ENCODE assay signal across 14 cellular contexts in genomic region chr15:41024141-41024540, GRCh38.
DNase-seq lines count a peak whose midpoint lies in the region; ATAC-seq and TF ChIP-seq lines count a peak whose summit lies in the region.
"Had no signal": no experiment of that assay in that cellular context is flagged by ENCODE, and none has a peak within 500 bp of the region (broad histone marks: within the 10 kb centered on the region; RNA-seq: fewer than 3 reads in every experiment).

No MANE protein-coding gene starts in this region.

- no peak overlapping the region for H2AFZ ChIP-seq in IMR-90 (replicated peaks; ENCODE audit: low read length, poor library complexity)

- dilution Hi-C loops in IMR-90 (cut with HindIII; ENCODE audit: low sequenced_read_pairs, unreplicated experiment) = no loop called here

- intact Hi-C loops in IMR-90 (cut with micrococcal nuclease) = loop anchor here (2.0 to 5.0 kb wide), 2 partner anchors 82 to 161 kb away; no protein-coding TSS in a partner anchor
- intact Hi-C loops in esophagus muscularis mucosa (cut with DNase I) = no loop called here
- intact Hi-C loops in upper lobe of right lung (cut with DNase I) = loop anchor here (5.0 kb wide), 1 partner anchor 122 kb away; no protein-coding TSS in a partner anchor

- H3K4me3 ChIP-seq in IMR-90 (ENCODE audit: insufficient read depth, low read depth, low read length) (no peak overlapping the region), esophagus muscularis mucosa (peak overlapping the region in 2 of 4 donors; percentile 4 to 5), muscle layer of duodenum (ENCODE audit: low read depth in 1 of 2, low read length in 2 of 2) (no peak overlapping the region), upper lobe of right lung (no peak overlapping the region)

- H3K27me3 ChIP-seq in IMR-90 (ENCODE audit: control insufficient read depth, insufficient read depth, low read length) = no peaks in the 10 kb centered on the region
- H3K27me3 ChIP-seq in esophagus muscularis mucosa = no peaks in the 10 kb centered on the region
- H3K27me3 ChIP-seq in muscle layer of duodenum (ENCODE audit: low read depth, low read length) = no peaks in the 10 kb centered on the region
- no peaks in the 10 kb centered on the region for H3K27me3 ChIP-seq in upper lobe of right lung

- H3K27ac ChIP-seq in IMR-90 (ENCODE audit: insufficient read depth, low read length) (peak overlapping the region; percentile 72; the same call in 1 of the 2 replicates), esophagus muscularis mucosa (replicated peaks in 1 of 4) (peak overlapping the region; percentile 67 to 73 (median 70)), muscle layer of duodenum (ENCODE audit: low read length) (peak overlapping the region; percentile 76), upper lobe of right lung (peak overlapping the region; percentile 43)

- H3K9me1 ChIP-seq in IMR-90 (ENCODE audit: insufficient read depth, low read length) = no peaks in the 10 kb centered on the region

- TF ChIP-seq CTCF in IMR-90 (conservative IDR thresholded peaks at IDR 0.05; ENCODE audit: low read depth, low read length) (no peak), esophagus muscularis mucosa (IDR thresholded peaks at IDR 0.05) (peak in 1 of 3 experiments; percentile 6), upper lobe of right lung (IDR thresholded peaks at IDR 0.05) (no peak)

- H3K18ac ChIP-seq in IMR-90 (ENCODE audit: low read depth, low read length) = peak overlapping the region; percentile 27

- WGBS in IMR-90 (ENCODE audit: extremely low coverage in 2 of 2, insufficient read length in 1 of 2), 2 experiments = 5% methylated on average over 4 of the region's 4 CpGs; no CpG with 5 or more reads in 1 of the 2 experiments
- 24% methylated on average over 4 of the region's 4 CpGs for WGBS in esophagus muscularis mucosa

- CTCF ChIA-PET in IMR-90 (lab: Yijun Ruan, JAX) = interaction anchor here (0.9 to 1.0 kb wide), 3 partner anchors 12 to 94 kb away, joined by 3 to 4 read pairs (median 3); no protein-coding TSS in a partner anchor

- H3K36me3 ChIP-seq in IMR-90 (ENCODE audit: control insufficient read depth, insufficient read depth, low read length) (peaks cover 5% of the 10 kb centered on the region), esophagus muscularis mucosa (peaks cover 0 to 46% (median 28%) of the 10 kb centered on the region in 4 donors), muscle layer of duodenum (ENCODE audit: control insufficient read depth in 1 of 2, insufficient read depth in 2 of 2, low read length in 2 of 2) (peaks cover 17 to 40% of the 10 kb centered on the region in 2 donors), upper lobe of right lung (peaks cover 50% of the 10 kb centered on the region)

- peak overlapping the region; percentile 17 for H3K9ac ChIP-seq in IMR-90 (ENCODE audit: low read depth, low read length)

- DNase-seq in IMR-90 (peak; percentile 92), esophagus muscularis mucosa (ENCODE audit: extremely low spot score) (no peak), upper lobe of right lung (no peak)
- no peak for DNase-seq in activated CD4-positive, alpha-beta T cell treated with anti-CD3 and anti-CD28 coated beads, Interleukin-2, amount 50 U/mL, for 1 hour
- DNase-seq in stimulated activated CD4-positive, alpha-beta T cell treated with anti-CD3 and anti-CD28 coated beads, Interleukin-15, amount 100 ng/mL, for 24 hours = no peak
- DNase-seq: amygdala; DMS153; endodermal cell; natural killer cell; stimulated activated CD4-positive, alpha-beta T cell treated with anti-CD3 and anti-CD28 coated beads, Interleukin-2, amount 100 ng/mL, for 24 hours; T1000 had no signal

- 0 out of 2 replicates have a peak overlapping the region, but pooled peaks have one; percentile 2 for H2BK20ac ChIP-seq in IMR-90 (ENCODE audit: low read depth, low read length)

- no peak overlapping the region for H2BK15ac ChIP-seq in IMR-90 (ENCODE audit: low read depth, low read length)

- H3K9me3 ChIP-seq in IMR-90 (ENCODE audit: control insufficient read depth, insufficient read depth, low read length) = no peaks in the 10 kb centered on the region
- no peaks in the 10 kb centered on the region for H3K9me3 ChIP-seq in esophagus muscularis mucosa
- H3K9me3 ChIP-seq in muscle layer of duodenum (ENCODE audit: control insufficient read depth in 1 of 2, low read length in 2 of 2) = no peaks in the 10 kb centered on the region
- H3K9me3 ChIP-seq in upper lobe of right lung = no peaks in the 10 kb centered on the region

- ATAC-seq in IMR-90 (ENCODE audit: low read depth) (peak; percentile 88), upper lobe of right lung (peak; percentile 37), GM19455 (IDR thresholded peaks at IDR 0.05; ENCODE audit: unreplicated experiment) (no peak)
- ATAC-seq: natural killer cell; stimulated activated memory B cell treated with anti-CD40 and anti-IgM and Interleukin-4, amounts not matched to agents 10 μg/mL and 1 μg/mL and 100 μg/mL, for 72 hours had no signal

- no peak overlapping the region for H3K23ac ChIP-seq in IMR-90 (ENCODE audit: low read depth, low read length)

- H3K4ac ChIP-seq in IMR-90 (ENCODE audit: low read depth, low read length) = peak overlapping the region; percentile 3

- H2BK5ac ChIP-seq in IMR-90 (ENCODE audit: low read depth, low read length, poor library complexity, severe bottlenecking) = peak overlapping the region; percentile 87

- H4K20me1 ChIP-seq in IMR-90 (ENCODE audit: insufficient read depth, low read length) = no peaks in the 10 kb centered on the region

- H3K4me2 ChIP-seq in IMR-90 (ENCODE audit: low read depth, low read length) = peak overlapping the region; percentile 40

- no peak for TF ChIP-seq EP300 in esophagus muscularis mucosa (IDR thresholded peaks at IDR 0.05)

- in situ Hi-C loops in IMR-90 (cut with MboI; ENCODE audit: low sequenced_read_pairs) = loop anchor here (5.0 to 10.0 kb wide), 2 partner anchors 82 to 119 kb away; no protein-coding TSS in a partner anchor

- H3K4me1 ChIP-seq in IMR-90 (ENCODE audit: control insufficient read depth, insufficient read depth, low read length) (peaks cover 9% of the 10 kb centered on the region), esophagus muscularis mucosa (peaks cover 8 to 53% (median 44%) of the 10 kb centered on the region in 4 donors), muscle layer of duodenum (ENCODE audit: control insufficient read depth in 1 of 2, insufficient read depth in 2 of 2, low read length in 2 of 2) (peaks cover 0 to 19% of the 10 kb centered on the region in 2 donors), upper lobe of right lung (peaks cover 30% of the 10 kb centered on the region)

- peak overlapping the region; percentile 2; the same call in 1 of the 2 replicates for H3K14ac ChIP-seq in IMR-90 (replicated peaks; ENCODE audit: low read depth, low read length)

- H4K5ac ChIP-seq in IMR-90 (ENCODE audit: low read depth, low read length) = peak overlapping the region; percentile 8; the same call in 1 of the 2 replicates

- POLR2A ChIA-PET in IMR-90 (lab: Charles Lee; ENCODE audit: unreplicated experiment) = no interaction called here

- H2BK120ac ChIP-seq in IMR-90 (ENCODE audit: low read depth, low read length) = peak overlapping the region; percentile 26; the same call in 1 of the 2 replicates

- no peak for TF ChIP-seq RAD21 in IMR-90 (IDR thresholded peaks at IDR 0.05; ENCODE audit: low read length)

- no peak overlapping the region for H4K91ac ChIP-seq in IMR-90 (ENCODE audit: insufficient read depth, low read depth, low read length)

- H2AK9ac ChIP-seq in IMR-90 (replicated peaks; ENCODE audit: low read depth, low read length, poor library complexity) = no peak overlapping the region

- peak overlapping the region in 1 of 2 experiments; percentile 23; a peak in 3 of 4 replicates for H4K8ac ChIP-seq in IMR-90 (ENCODE audit: low read depth in 2 of 2, low read length in 2 of 2)

- peaks cover 14 to 38% of the 10 kb centered on the region in 2 experiments for H3K79me1 ChIP-seq in IMR-90 (ENCODE audit: low read depth in 1 of 2, low read length in 2 of 2)

- no peak overlapping the region for H3K56ac ChIP-seq in IMR-90 (ENCODE audit: extremely low read depth, insufficient read depth, low read length)

- BruUV-seq in IMR-90 (replicated peaks; lab: Mats Ljungman, UMichigan) = no TSS peak

- 0 out of 2 replicates have a peak overlapping the region, but pooled peaks have one; percentile 1 for H2AK5ac ChIP-seq in IMR-90 (ENCODE audit: low read depth, low read length)

- TF ChIP-seq POLR2A in IMR-90 (IDR thresholded peaks at IDR 0.05; ENCODE audit: low read depth, low read length) = no peak
- TF ChIP-seq POLR2A in esophagus muscularis mucosa (IDR thresholded peaks at IDR 0.05; ENCODE audit: low read depth) = no peak

TF ChIP-seq in IMR-90, 13 proteins besides CTCF, POLR2A, EP300 and RAD21 (continues in another document):
- no peak for TF ChIP-seq NFE2L2 (IDR thresholded peaks at IDR 0.05; ENCODE audit: low read depth, low read length)
- TF ChIP-seq CEBPB (IDR thresholded peaks at IDR 0.05; ENCODE audit: low read depth, low read length) = no peak
- no peak for TF ChIP-seq FOS (IDR thresholded peaks at IDR 0.05; ENCODE audit: low read depth, low read length)
- TF ChIP-seq BHLHE40 (IDR thresholded peaks at IDR 0.05; ENCODE audit: low read depth, low read length) = no peak
- no peak for TF ChIP-seq RCOR1 (IDR thresholded peaks at IDR 0.05; ENCODE audit: insufficient replicate concordance, low read length)
- no peak for TF ChIP-seq CHD1 (IDR thresholded peaks at IDR 0.05; ENCODE audit: low read depth, low read length)
- TF ChIP-seq USF2 (IDR thresholded peaks at IDR 0.05; ENCODE audit: low read depth, low read length) = no peak
- no peak for TF ChIP-seq MXI1 (IDR thresholded peaks at IDR 0.05; ENCODE audit: borderline replicate concordance, low read depth, low read length)
- TF ChIP-seq MAFK (IDR thresholded peaks at IDR 0.05; ENCODE audit: low read depth, low read length) = no peak
- TF ChIP-seq MAZ (IDR thresholded peaks at IDR 0.05; ENCODE audit: borderline replicate concordance, low read depth, low read length) = no peak
